ENCODE assay signal across 8 cellular contexts in genomic region chr9:35729700-35730485, GRCh38. TPM values are rescaled to one million over a fixed set of nuclear protein-coding genes. Genes with fewer than 3 reads are reported as not detected.
A peak's percentile ranks its signal among the peaks of the same experiment; 100 is the strongest.
DNase-seq lines count a peak whose midpoint lies in the region; ATAC-seq and TF ChIP-seq lines count a peak whose summit lies in the region.

No MANE protein-coding gene starts in this region.

- no peak overlapping the region for H3K4me3 Mint-ChIP-seq in activated T-helper 17 cell treated with anti-CD3 and anti-CD28 coated beads, Interleukin-2, amount 50 U/mL, for 72 hours
- H3K4me3 Mint-ChIP-seq in osteocyte (ENCODE audit: unreplicated experiment), result no peak overlapping the region

- peaks cover 11% of the 10 kb centered on the region for H3K36me3 Mint-ChIP-seq in activated T-helper 17 cell treated with anti-CD3 and anti-CD28 coated beads, Interleukin-2, amount 50 U/mL, for 72 hours (ENCODE audit: low read depth)
- H3K36me3 Mint-ChIP-seq in osteocyte (ENCODE audit: unreplicated experiment), result peaks cover 6% of the 10 kb centered on the region

- H3K4me1 Mint-ChIP-seq in activated T-helper 17 cell treated with anti-CD3 and anti-CD28 coated beads, Interleukin-2, amount 50 U/mL, for 72 hours, result peaks cover 13% of the 10 kb centered on the region
- H3K4me1 Mint-ChIP-seq in osteocyte (ENCODE audit: unreplicated experiment), result peaks cover 28% of the 10 kb centered on the region

- H3K27me3 Mint-ChIP-seq in activated T-helper 17 cell treated with anti-CD3 and anti-CD28 coated beads, Interleukin-2, amount 50 U/mL, for 72 hours, result no peaks in the 10 kb centered on the region
- no peaks in the 10 kb centered on the region for H3K27me3 Mint-ChIP-seq in osteocyte (ENCODE audit: unreplicated experiment)

- no peaks in the 10 kb centered on the region for H3K9me3 Mint-ChIP-seq in activated T-helper 17 cell treated with anti-CD3 and anti-CD28 coated beads, Interleukin-2, amount 50 U/mL, for 72 hours
- no peaks in the 10 kb centered on the region for H3K9me3 Mint-ChIP-seq in osteocyte (ENCODE audit: unreplicated experiment)

- H3K27ac Mint-ChIP-seq in activated T-helper 17 cell treated with anti-CD3 and anti-CD28 coated beads, Interleukin-2, amount 50 U/mL, for 72 hours, result no peak overlapping the region
- no peak overlapping the region for H3K27ac Mint-ChIP-seq in osteocyte (ENCODE audit: unreplicated experiment)

- peak; percentile 5 for ATAC-seq in activated T-helper 17 cell treated with anti-CD3 and anti-CD28 coated beads, Interleukin-2, amount 50 U/mL, for 72 hours (replicated peaks)
- ATAC-seq in GM19328 (IDR thresholded peaks at IDR 0.05; ENCODE audit: unreplicated experiment) (no peak), HG02678 (IDR thresholded peaks at IDR 0.05; ENCODE audit: unreplicated experiment) (no peak)

- DNase-seq in 8988T (peak; percentile 87), ELF-1 (ENCODE audit: low read depth, low spot score) (peak; percentile 75), NCI-H1105 (lab: John Stamatoyannopoulos, UW) (peak; percentile 4), globus pallidus (ENCODE audit: low spot score) (peak; percentile 57), osteocyte (ENCODE audit: extremely low spot score, unreplicated experiment) (no peak)

- TF ChIP-seq CTCF in osteocyte (IDR thresholded peaks at IDR 0.05), result peak; percentile 68

RNA-seq across cellular contexts. Expression of gene TLN1, which starts 2.1 kb away (rescaled TPM):
- total RNA-seq in activated T-helper 17 cell treated with anti-CD3 and anti-CD28 coated beads, Interleukin-2, amount 50 U/mL, for 72 hours, result 100 to 1,000 TPM; 293 to 458 TPM
- total RNA-seq in osteocyte, result 433 and 439 TPM in 2 replicates

RNA-seq across cellular contexts. Expression of gene CREB3, which starts 2.6 kb away (rescaled TPM):
- 10 to 100 TPM; 23.9 to 40.3 TPM for total RNA-seq in activated T-helper 17 cell treated with anti-CD3 and anti-CD28 coated beads, Interleukin-2, amount 50 U/mL, for 72 hours
- 39.0 and 45.4 TPM in 2 replicates for total RNA-seq in osteocyte

RNA-seq across cellular contexts. Expression of gene GBA2, which starts 19.1 kb away (rescaled TPM):
- 10 to 100 TPM; 27.0 to 36.0 TPM for total RNA-seq in activated T-helper 17 cell treated with anti-CD3 and anti-CD28 coated beads, Interleukin-2, amount 50 U/mL, for 72 hours
- 64.0 and 69.8 TPM in 2 replicates for total RNA-seq in osteocyte

RNA-seq across cellular contexts. Expression of gene RGP1, which starts 19.2 kb away (rescaled TPM):
- 10 to 100 TPM; 18.9 to 25.6 TPM for total RNA-seq in activated T-helper 17 cell treated with anti-CD3 and anti-CD28 coated beads, Interleukin-2, amount 50 U/mL, for 72 hours
- total RNA-seq in osteocyte, result 35.9 and 38.4 TPM in 2 replicates

RNA-seq across cellular contexts. Expression of gene MSMP, which starts 24.2 kb away (rescaled TPM):
- total RNA-seq in activated T-helper 17 cell treated with anti-CD3 and anti-CD28 coated beads, Interleukin-2, amount 50 U/mL, for 72 hours, result not detected
- 0.56 TPM in 1 of 2 replicates, not detected in the other for total RNA-seq in osteocyte
